In the genomic region with DNA sequence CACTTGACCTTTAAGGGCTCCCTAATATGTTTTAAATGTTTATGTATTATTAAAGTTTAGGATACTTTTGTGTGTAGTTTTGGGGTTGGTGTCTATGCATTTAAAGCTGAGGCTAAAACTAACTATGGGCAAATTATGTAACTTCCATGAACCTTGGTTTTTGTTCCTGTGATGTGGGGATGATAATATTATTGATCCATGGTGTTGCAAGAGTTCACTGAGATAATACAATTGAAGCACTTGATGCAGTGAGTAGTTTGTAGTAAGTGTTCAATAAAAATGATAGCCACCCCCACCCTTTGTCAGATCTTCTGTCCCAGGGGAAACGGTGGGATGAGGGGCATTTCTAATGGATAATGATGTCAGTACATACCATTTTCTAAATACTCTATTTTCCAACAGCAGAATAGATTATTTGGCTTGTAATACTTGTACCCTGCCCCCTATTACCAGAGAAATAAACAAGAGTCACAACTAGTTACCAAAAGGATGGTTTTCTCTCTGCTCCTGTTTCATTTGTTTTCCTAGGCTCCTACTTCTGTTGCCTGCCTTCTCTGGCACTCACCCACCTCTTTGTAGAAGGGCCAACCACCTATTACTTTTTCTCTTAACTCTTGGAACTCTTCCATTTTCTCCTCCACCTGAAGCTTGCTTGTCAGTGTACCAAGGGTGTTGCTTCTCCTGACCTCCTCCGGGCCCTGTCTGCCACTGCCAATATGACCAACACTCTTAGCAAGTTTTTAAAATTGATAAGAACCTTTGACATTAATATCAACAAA, we compare ENCODE assay signal across 20 cellular contexts.
"Had no signal": no experiment of that assay in that cellular context is flagged by ENCODE, and none has a peak within 500 bp of the region (broad histone marks: within the 10 kb centered on the region; RNA-seq: fewer than 3 reads in every experiment).

No MANE protein-coding gene starts in this region.

- H3K27ac Mint-ChIP-seq: activated B cell treated with CpG ODN at 0.5 μM for 24 hours; activated CD4-positive, alpha-beta memory T cell treated with anti-CD3 and anti-CD28 coated beads for 36 hours; activated naive CD8-positive, alpha-beta T cell treated with anti-CD3 and anti-CD28 coated beads, Interleukin-2, amount 10 ng/mL, durations not matched to agents 7 days and 5 days; activated T-helper 1 cell treated with anti-CD3 and anti-CD28 coated beads, Interleukin-12 subunit alpha, Interleukin-12 subunit beta, Interleukin-2, Interleukin-4 antibody, amounts not matched to agents 30 ng/mL and 10 ng/mL and 1 ng/mL, durations not matched to agents 14 hours and 24 hours and 36 hours; natural killer cell treated with Interleukin-12 subunit alpha and Interleukin-12 subunit beta and Interleukin-15 and Interleukin-18, amount 100 ng/mL, for 72 hours; stimulated activated naive CD8-positive, alpha-beta T cell treated with anti-CD3 and anti-CD28 coated beads, Interleukin-15, Interleukin-2, amounts not matched to agents 100 ng/mL and 50 ng/mL, for 24 hours had no signal

- H3K4me3 Mint-ChIP-seq: activated B cell treated with CpG ODN at 0.5 μM for 24 hours; activated CD4-positive, alpha-beta memory T cell treated with anti-CD3 and anti-CD28 coated beads for 36 hours; activated naive CD8-positive, alpha-beta T cell treated with anti-CD3 and anti-CD28 coated beads, Interleukin-2, amount 10 ng/mL, durations not matched to agents 7 days and 5 days; activated T-helper 1 cell treated with anti-CD3 and anti-CD28 coated beads, Interleukin-12 subunit alpha, Interleukin-12 subunit beta, Interleukin-2, Interleukin-4 antibody, amounts not matched to agents 30 ng/mL and 10 ng/mL and 1 ng/mL, durations not matched to agents 14 hours and 24 hours and 36 hours; natural killer cell treated with Interleukin-12 subunit alpha and Interleukin-12 subunit beta and Interleukin-15 and Interleukin-18, amount 100 ng/mL, for 72 hours; stimulated activated naive CD8-positive, alpha-beta T cell treated with anti-CD3 and anti-CD28 coated beads, Interleukin-15, Interleukin-2, amounts not matched to agents 100 ng/mL and 50 ng/mL, for 24 hours had no signal

- H3K4me3 ChIP-seq: gastrocnemius medialis, heart left ventricle, lower lobe of right lung, thoracic aorta had no signal

- ATAC-seq: gastrocnemius medialis; heart left ventricle; lower lobe of right lung; natural killer cell treated with Interleukin-12 subunit alpha and Interleukin-12 subunit beta and Interleukin-15 and Interleukin-18, amount 100 ng/mL, for 72 hours; SK-N-SH treated with all-trans-retinoic acid at 6 μM for 48 hours had no signal

- H3K9me3 Mint-ChIP-seq: activated B cell treated with CpG ODN at 0.5 μM for 24 hours; activated CD4-positive, alpha-beta memory T cell treated with anti-CD3 and anti-CD28 coated beads for 36 hours; activated naive CD8-positive, alpha-beta T cell treated with anti-CD3 and anti-CD28 coated beads, Interleukin-2, amount 10 ng/mL, durations not matched to agents 7 days and 5 days; natural killer cell treated with Interleukin-12 subunit alpha and Interleukin-12 subunit beta and Interleukin-15 and Interleukin-18, amount 100 ng/mL, for 72 hours had no signal

- DNase-seq: activated B cell treated with CpG ODN at 0.5 μM for 24 hours; activated CD4-positive, alpha-beta memory T cell treated with anti-CD3 and anti-CD28 coated beads for 36 hours; activated CD4-positive, alpha-beta T cell treated with anti-CD3 and anti-CD28 coated beads for 4 hours; activated gamma-delta T cell treated with Interleukin-2 at 50 U/mL for 16 hours; activated naive CD8-positive, alpha-beta T cell treated with anti-CD3 and anti-CD28 coated beads, Interleukin-2, amount 10 ng/mL, durations not matched to agents 7 days and 5 days; activated T-cell treated with anti-CD3 and anti-CD28 coated beads for 4 hours; brain microvascular endothelial cell; cortex of kidney; effector CD4-positive, alpha-beta T cell; gastrocnemius medialis; heart left ventricle; kidney; lower lobe of right lung; T-helper 1 cell; T-helper 9 cell had no signal

- H3K27me3 Mint-ChIP-seq: activated B cell treated with CpG ODN at 0.5 μM for 24 hours; stimulated activated naive CD8-positive, alpha-beta T cell treated with anti-CD3 and anti-CD28 coated beads, Interleukin-15, Interleukin-2, amounts not matched to agents 100 ng/mL and 50 ng/mL, for 24 hours had no signal

- H3K27me3 ChIP-seq: brain microvascular endothelial cell, gastrocnemius medialis, heart left ventricle had no signal

- H3K36me3 Mint-ChIP-seq: activated CD4-positive, alpha-beta memory T cell treated with anti-CD3 and anti-CD28 coated beads for 36 hours; activated naive CD8-positive, alpha-beta T cell treated with anti-CD3 and anti-CD28 coated beads, Interleukin-2, amount 10 ng/mL, durations not matched to agents 7 days and 5 days; natural killer cell treated with Interleukin-12 subunit alpha and Interleukin-12 subunit beta and Interleukin-15 and Interleukin-18, amount 100 ng/mL, for 72 hours had no signal

- H3K4me1 Mint-ChIP-seq: activated B cell treated with CpG ODN at 0.5 μM for 24 hours; activated naive CD8-positive, alpha-beta T cell treated with anti-CD3 and anti-CD28 coated beads, Interleukin-2, amount 10 ng/mL, durations not matched to agents 7 days and 5 days had no signal

- H3K9me3 ChIP-seq: gastrocnemius medialis, heart left ventricle, lower lobe of right lung, thoracic aorta had no signal

- H3K36me3 ChIP-seq: brain microvascular endothelial cell, gastrocnemius medialis, heart left ventricle, lower lobe of right lung had no signal

- H3K27ac ChIP-seq: brain microvascular endothelial cell, heart left ventricle, lower lobe of right lung, thoracic aorta had no signal

- H3K4me1 ChIP-seq: lower lobe of right lung had no signal
